Comparison of ENCODE assay signal across 10 cellular contexts in the genomic region with DNA sequence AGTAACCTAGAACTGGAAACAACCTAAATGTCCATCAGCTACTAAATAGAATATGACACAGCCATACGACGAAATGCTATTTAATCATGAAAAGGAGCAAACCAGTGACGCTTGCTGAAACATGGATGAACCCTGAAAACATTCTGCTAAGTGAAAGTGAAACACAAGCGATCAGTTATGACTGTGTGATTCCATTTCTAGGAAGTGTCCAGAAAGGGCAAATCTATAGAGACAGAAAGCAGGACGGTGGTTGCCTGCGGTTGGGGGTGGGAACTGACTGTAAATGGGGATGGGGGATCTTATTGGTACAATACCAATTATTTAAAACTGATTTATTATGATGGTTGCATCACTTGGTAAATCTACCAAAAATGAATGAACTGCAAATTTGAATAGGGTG.
A peak's percentile ranks its signal among the peaks of the same experiment; 100 is the strongest.
DNase-seq lines count a peak whose midpoint lies in the region; ATAC-seq and TF ChIP-seq lines count a peak whose summit lies in the region.
"Had no signal": no experiment of that assay in that cellular context is flagged by ENCODE, and none has a peak within 500 bp of the region (broad histone marks: within the 10 kb centered on the region; RNA-seq: fewer than 3 reads in every experiment).

No MANE protein-coding gene starts in this region.

- H3K4me1 Mint-ChIP-seq in stimulated activated naive CD8-positive, alpha-beta T cell treated with anti-CD3 and anti-CD28 coated beads, Interleukin-15, amount 100 ng/mL, for 72 hours: peaks cover 88% of the 10 kb centered on the region

- peak overlapping the region; percentile 72 to 75 for H3K4me3 Mint-ChIP-seq in stimulated activated naive CD8-positive, alpha-beta T cell treated with anti-CD3 and anti-CD28 coated beads, Interleukin-15, amount 100 ng/mL, for 72 hours

- TF ChIP-seq POLR2A in erythroblast (IDR thresholded peaks at IDR 0.05; ENCODE audit: low read length): no peak

- H3K9me3 Mint-ChIP-seq in stimulated activated naive CD8-positive, alpha-beta T cell treated with anti-CD3 and anti-CD28 coated beads, Interleukin-15, amount 100 ng/mL, for 72 hours: no peaks in the 10 kb centered on the region

- H3K27ac Mint-ChIP-seq in stimulated activated naive CD8-positive, alpha-beta T cell treated with anti-CD3 and anti-CD28 coated beads, Interleukin-15, amount 100 ng/mL, for 72 hours: peak overlapping the region; percentile 93 to 94

- no peaks in the 10 kb centered on the region for H3K27me3 ChIP-seq in dorsolateral prefrontal cortex

- intact Hi-C loops in dorsolateral prefrontal cortex (cut with DNase I): no loop called here

- no peak overlapping the region for H3K27ac ChIP-seq in dorsolateral prefrontal cortex
- H3K27ac ChIP-seq: epithelial cell of prostate had no signal

- H3K4me3 ChIP-seq in dorsolateral prefrontal cortex: no peak overlapping the region

- no peaks in the 10 kb centered on the region for H3K27me3 Mint-ChIP-seq in stimulated activated naive CD8-positive, alpha-beta T cell treated with anti-CD3 and anti-CD28 coated beads, Interleukin-15, amount 100 ng/mL, for 72 hours

- DNase-seq in activated CD8-positive, alpha-beta memory T cell treated with anti-CD3 and anti-CD28 coated beads, Interleukin-2, amount 50 U/mL, for 4 hours: peak; percentile 47
- DNase-seq in activated CD8-positive, alpha-beta memory T cell treated with anti-CD3 and anti-CD28 coated beads for 24 hours: no peak
- peak; percentile 10 for DNase-seq in activated effector memory CD4-positive, alpha-beta T cell treated with Interleukin-2 at 50 U/mL for 16 hours
- peak in 1 of 2 donors; percentile 73 for DNase-seq in stimulated activated naive CD8-positive, alpha-beta T cell treated with anti-CD3 and anti-CD28 coated beads, Interleukin-15, amount 100 ng/mL, for 72 hours
- DNase-seq in OCI-M2 (lab: John Stamatoyannopoulos, UW; ENCODE audit: unreplicated experiment) (no peak), erythroblast (lab: John Stamatoyannopoulos, UW) (no peak), dorsolateral prefrontal cortex (no peak)
- DNase-seq: NCI-H2171 treated with DMSO at 0.1 percent for 48 hours had no signal

- peak; percentile 56 for ATAC-seq in HG03460 (IDR thresholded peaks at IDR 0.05; ENCODE audit: unreplicated experiment)
- ATAC-seq in stimulated activated naive CD8-positive, alpha-beta T cell treated with anti-CD3 and anti-CD28 coated beads, Interleukin-15, amount 100 ng/mL, for 72 hours: peak; percentile 90

- no peak for TF ChIP-seq CTCF in dorsolateral prefrontal cortex (IDR thresholded peaks at IDR 0.05 in 54 of 56, conservative IDR thresholded peaks at IDR 0.05 in 2 of 56; ENCODE audit: low read depth in 1 of 56, partially characterized antibody in 56 of 56)

Comparison
In these comparisons a context has a peak if more than half of its experiments do, and no peak if none do; other contexts are left out.
1. DNase-seq: peak in activated CD8-positive, alpha-beta memory T cell treated with anti-CD3 and anti-CD28 coated beads, Interleukin-2, amount 50 U/mL, for 4 hours (single experiment) and activated effector memory CD4-positive, alpha-beta T cell treated with Interleukin-2 at 50 U/mL for 16 hours (single experiment); none in activated CD8-positive, alpha-beta memory T cell treated with anti-CD3 and anti-CD28 coated beads for 24 hours (single experiment), OCI-M2 (single experiment), erythroblast (0 of 2) and dorsolateral prefrontal cortex (0 of 10).